In genomic region chr1:236810018-236810417, GRCh38 we compare ENCODE assay signal across 1 cellular context.
TF ChIP-seq lines count a peak whose summit lies in the region.

No MANE protein-coding gene starts in this region.

TF ChIP-seq in IMR-90, 13 proteins besides CTCF, POLR2A, EP300 and RAD21:
- TF ChIP-seq RFX5 (IDR thresholded peaks at IDR 0.05; ENCODE audit: low read depth, low read length) (no peak), RCOR1 (IDR thresholded peaks at IDR 0.05; ENCODE audit: insufficient replicate concordance, low read length) (no peak), MAFK (IDR thresholded peaks at IDR 0.05; ENCODE audit: low read depth, low read length) (no peak), BHLHE40 (IDR thresholded peaks at IDR 0.05; ENCODE audit: low read depth, low read length) (no peak), USF2 (IDR thresholded peaks at IDR 0.05; ENCODE audit: low read depth, low read length) (no peak), MXI1 (IDR thresholded peaks at IDR 0.05; ENCODE audit: borderline replicate concordance, low read depth, low read length) (no peak), MAZ (IDR thresholded peaks at IDR 0.05; ENCODE audit: borderline replicate concordance, low read depth, low read length) (no peak), CHD1 (IDR thresholded peaks at IDR 0.05; ENCODE audit: low read depth, low read length) (no peak), CEBPB (IDR thresholded peaks at IDR 0.05; ENCODE audit: low read depth, low read length) (no peak), SMC3 (IDR thresholded peaks at IDR 0.05; ENCODE audit: low read depth, low read length) (no peak), NFE2L2 (IDR thresholded peaks at IDR 0.05; ENCODE audit: low read depth, low read length) (no peak), ELK1 (IDR thresholded peaks at IDR 0.05; ENCODE audit: borderline replicate concordance, low read depth, low read length) (no peak), FOS (IDR thresholded peaks at IDR 0.05; ENCODE audit: low read depth, low read length) (no peak)
